Comparison of ENCODE assay signal across 15 cellular contexts in genomic region chr12:109451400-109451799, GRCh38.
"Had no signal": no experiment of that assay in that cellular context is flagged by ENCODE, and none has a peak within 500 bp of the region (broad histone marks: within the 10 kb centered on the region; RNA-seq: fewer than 3 reads in every experiment).

No MANE protein-coding gene starts in this region.

- H3K27me3 ChIP-seq: ovary, SJSA1, suprapubic skin had no signal

- H3K4me1 Mint-ChIP-seq: endodermal cell; stimulated activated naive B cell treated with anti-CD40 and anti-IgM and Interleukin-4, amounts not matched to agents 10 μg/mL and 1 μg/mL and 100 μg/mL, for 72 hours had no signal

- H3K27ac Mint-ChIP-seq: endodermal cell; stimulated activated naive B cell treated with anti-CD40 and anti-IgM and Interleukin-4, amounts not matched to agents 10 μg/mL and 1 μg/mL and 100 μg/mL, for 72 hours had no signal

- H3K27me3 Mint-ChIP-seq: stimulated activated naive B cell treated with anti-CD40 and anti-IgM and Interleukin-4, amounts not matched to agents 10 μg/mL and 1 μg/mL and 100 μg/mL, for 72 hours had no signal

- H3K27ac ChIP-seq: ovary, SJSA1, suprapubic skin, VCaP had no signal

- DNase-seq: activated CD4-positive, alpha-beta T cell treated with anti-CD3 and anti-CD28 coated beads for 4 hours; activated CD8-positive, alpha-beta memory T cell treated with anti-CD3 and anti-CD28 coated beads for 24 hours; activated naive CD4-positive, alpha-beta T cell treated with Interleukin-2 at 50 U/mL for 16 hours; central memory CD4-positive, alpha-beta T cell; dermis blood vessel endothelial cell; endodermal cell; glutamatergic neuron; mammary epithelial cell; ovary; stimulated activated naive B cell treated with anti-CD40 and anti-IgM and Interleukin-4, amounts not matched to agents 10 μg/mL and 1 μg/mL and 100 μg/mL, for 72 hours; T1000 had no signal

- H3K9me3 Mint-ChIP-seq: endodermal cell; stimulated activated naive B cell treated with anti-CD40 and anti-IgM and Interleukin-4, amounts not matched to agents 10 μg/mL and 1 μg/mL and 100 μg/mL, for 72 hours had no signal

- H3K9me3 ChIP-seq: ovary, SJSA1, suprapubic skin had no signal

- H3K4me1 ChIP-seq: SJSA1, suprapubic skin had no signal

- H3K4me3 Mint-ChIP-seq: endodermal cell; stimulated activated naive B cell treated with anti-CD40 and anti-IgM and Interleukin-4, amounts not matched to agents 10 μg/mL and 1 μg/mL and 100 μg/mL, for 72 hours had no signal

- H3K4me3 ChIP-seq: ovary, SJSA1, skin epidermis, suprapubic skin had no signal

- ATAC-seq: stimulated activated naive B cell treated with anti-CD40 and anti-IgM and Interleukin-4, amounts not matched to agents 10 μg/mL and 1 μg/mL and 100 μg/mL, for 72 hours had no signal

- H3K36me3 ChIP-seq: ovary had no signal
